ENCODE assay signal across 1 cellular context in genomic region chr9:107112707-107113243, GRCh38.
TF ChIP-seq lines count a peak whose summit lies in the region.

No MANE protein-coding gene starts in this region.

TF ChIP-seq in GM12878, 131 proteins besides CTCF, POLR2A, EP300 and RAD21 (continued from another document):
- TF ChIP-seq PBX3 (IDR thresholded peaks at IDR 0.05; ENCODE audit: insufficient replicate concordance, low read depth, low read length) (no peak), TBL1XR1 (IDR thresholded peaks at IDR 0.05; ENCODE audit: low read depth, low read length) (no peak)
